In genomic region chr2:2175381-2176090, GRCh38 we compare ENCODE assay signal across 35 cellular contexts.
"Had no signal": no experiment of that assay in that cellular context is flagged by ENCODE, and none has a peak within 500 bp of the region (broad histone marks: within the 10 kb centered on the region; RNA-seq: fewer than 3 reads in every experiment).

No MANE protein-coding gene starts in this region.

- H3K4me1 Mint-ChIP-seq: activated CD4-positive, alpha-beta T cell treated with anti-CD3 and anti-CD28 coated beads, Interleukin-2, amount 10 ng/mL, durations not matched to agents 24 days and 14 days; activated naive CD4-positive, alpha-beta T cell treated with anti-CD3 and anti-CD28 coated beads, Interleukin-2, amount 50 U/mL, for 24 hours; activated naive CD8-positive, alpha-beta T cell treated with anti-CD3 and anti-CD28 coated beads, Interleukin-2, amount 10 ng/mL, durations not matched to agents 7 days and 5 days had no signal

- FAIRE-seq: RCC 7860 had no signal

- H3K9me3 ChIP-seq: ascending aorta, breast epithelium, MG63 had no signal

- H3K4me3 Mint-ChIP-seq: activated CD4-positive, alpha-beta T cell treated with anti-CD3 and anti-CD28 coated beads, Interleukin-2, amount 10 ng/mL, durations not matched to agents 24 days and 14 days; activated CD8-positive, alpha-beta T cell treated with anti-CD3 and anti-CD28 coated beads for 36 hours; activated naive CD4-positive, alpha-beta T cell treated with anti-CD3 and anti-CD28 coated beads, Interleukin-2, amount 50 U/mL, for 24 hours; activated naive CD8-positive, alpha-beta T cell treated with anti-CD3 and anti-CD28 coated beads, Interleukin-2, amount 10 ng/mL, durations not matched to agents 7 days and 5 days had no signal

- H3K27ac Mint-ChIP-seq: activated CD4-positive, alpha-beta T cell treated with anti-CD3 and anti-CD28 coated beads, Interleukin-2, amount 10 ng/mL, durations not matched to agents 24 days and 14 days; activated CD8-positive, alpha-beta T cell treated with anti-CD3 and anti-CD28 coated beads for 36 hours; activated naive CD4-positive, alpha-beta T cell treated with anti-CD3 and anti-CD28 coated beads, Interleukin-2, amount 50 U/mL, for 24 hours; activated naive CD8-positive, alpha-beta T cell treated with anti-CD3 and anti-CD28 coated beads, Interleukin-2, amount 10 ng/mL, durations not matched to agents 7 days and 5 days; activated T-helper 2 cell treated with anti-CD3 and anti-CD28 coated beads, Interferon-gamma antibody, Interleukin-2, Interleukin-4, amounts not matched to agents 10 μg/mL and 5 μg/mL and 100 μg/mL, durations not matched to agents 14 hours and 24 hours and 36 hours had no signal

- ATAC-seq: activated CD8-positive, alpha-beta T cell treated with anti-CD3 and anti-CD28 coated beads for 36 hours; Right ventricle myocardium inferior had no signal

- H3K27me3 Mint-ChIP-seq: activated CD4-positive, alpha-beta T cell treated with anti-CD3 and anti-CD28 coated beads, Interleukin-2, amount 10 ng/mL, durations not matched to agents 24 days and 14 days; activated CD8-positive, alpha-beta T cell treated with anti-CD3 and anti-CD28 coated beads for 36 hours; activated naive CD4-positive, alpha-beta T cell treated with anti-CD3 and anti-CD28 coated beads, Interleukin-2, amount 50 U/mL, for 24 hours; activated naive CD8-positive, alpha-beta T cell treated with anti-CD3 and anti-CD28 coated beads, Interleukin-2, amount 10 ng/mL, durations not matched to agents 7 days and 5 days had no signal

- H2AFZ ChIP-seq: PC-9 had no signal

- H3K27ac ChIP-seq: ascending aorta, breast epithelium, PC-9, RWPE1, SK-N-MC, WERI-Rb-1 had no signal

- H3K4me3 ChIP-seq: ascending aorta, breast epithelium, MG63, PC-9, SK-N-MC had no signal

- H3K4me2 ChIP-seq: PC-9 had no signal

- DNase-seq: activated CD4-positive, alpha-beta T cell treated with anti-CD3 and anti-CD28 coated beads, Interleukin-2, amount 10 ng/mL, durations not matched to agents 24 days and 14 days; activated CD4-positive, alpha-beta T cell treated with anti-CD3 and anti-CD28 coated beads, Interleukin-2, amount 50 U/mL, for 4 hours; activated CD8-positive, alpha-beta T cell treated with anti-CD3 and anti-CD28 coated beads for 36 hours; activated gamma-delta T cell; activated naive CD4-positive, alpha-beta T cell treated with Interleukin-2 at 50 U/mL for 16 hours; activated naive CD8-positive, alpha-beta T cell treated with anti-CD3 and anti-CD28 coated beads, Interleukin-2, amount 10 ng/mL, durations not matched to agents 7 days and 5 days; activated T-cell treated with anti-CD3 and anti-CD28 coated beads, Interleukin-2, amount 50 U/mL, for 1 hour; amygdala; central memory CD4-positive, alpha-beta T cell; Kasumi-1; KG1; MG63; MV-4-11; NCI-H1092; NCI-H1436 treated with DMSO at 0.1 percent for 48 hours; NCI-H187; NCI-H2029 treated with DMSO at 0.1 percent for 48 hours; NCI-H2107; NCI-H226; NCI-H446 treated with DMSO at 0.1 percent for 48 hours; NCI-H524; NCI-H69; NK-92 treated with Interleukin-12 subunit alpha and Interleukin-12 subunit beta, amount 100 ng/mL, for 24 hours; PC-9; SIG-M5; T1000; WERI-Rb-1 had no signal

- H3K36me3 Mint-ChIP-seq: activated naive CD4-positive, alpha-beta T cell treated with anti-CD3 and anti-CD28 coated beads, Interleukin-2, amount 50 U/mL, for 24 hours; activated naive CD8-positive, alpha-beta T cell treated with anti-CD3 and anti-CD28 coated beads, Interleukin-2, amount 10 ng/mL, durations not matched to agents 7 days and 5 days had no signal

- H3K27me3 ChIP-seq: ascending aorta, MG63 had no signal

- H3K4me1 ChIP-seq: ascending aorta, breast epithelium had no signal

- H3K36me3 ChIP-seq: ascending aorta, breast epithelium, MG63, WERI-Rb-1 had no signal

- H3K9me3 Mint-ChIP-seq: activated CD4-positive, alpha-beta T cell treated with anti-CD3 and anti-CD28 coated beads, Interleukin-2, amount 10 ng/mL, durations not matched to agents 24 days and 14 days; activated naive CD4-positive, alpha-beta T cell treated with anti-CD3 and anti-CD28 coated beads, Interleukin-2, amount 50 U/mL, for 24 hours; activated naive CD8-positive, alpha-beta T cell treated with anti-CD3 and anti-CD28 coated beads, Interleukin-2, amount 10 ng/mL, durations not matched to agents 7 days and 5 days; activated T-helper 2 cell treated with anti-CD3 and anti-CD28 coated beads, Interferon-gamma antibody, Interleukin-2, Interleukin-4, amounts not matched to agents 10 μg/mL and 5 μg/mL and 100 μg/mL, durations not matched to agents 14 hours and 24 hours and 36 hours had no signal
